10 cellular contexts compared by ENCODE assay signal in genomic region chr12:75981773-75982564, GRCh38. TPM values are rescaled to one million over a fixed set of nuclear protein-coding genes. Genes with fewer than 3 reads are reported as not detected.
DNase-seq lines count a peak whose midpoint lies in the region; ATAC-seq, FAIRE-seq and TF ChIP-seq lines count a peak whose summit lies in the region.
"Had no signal": no experiment of that assay in that cellular context is flagged by ENCODE, and none has a peak within 500 bp of the region (broad histone marks: within the 10 kb centered on the region; RNA-seq: fewer than 3 reads in every experiment).

No MANE protein-coding gene starts in this region.

- in situ Hi-C loops in GM23248 (cut with MboI), result no loop called here

- no peaks in the 10 kb centered on the region for H3K9me2 ChIP-seq in GM23248 (ENCODE audit: insufficient read depth)

- H3K4me3 ChIP-seq in GM23248 (no peak overlapping the region), adrenal gland (no peak overlapping the region)

- H3K36me3 ChIP-seq in GM23248 (ENCODE audit: low read depth) (no peaks in the 10 kb centered on the region), adrenal gland (replicated peaks in 1 of 2) (no peaks in the 10 kb centered on the region)

- no peak overlapping the region for H3K9ac ChIP-seq in GM23248

- ATAC-seq in GM19324 (IDR thresholded peaks at IDR 0.05; ENCODE audit: low FRiP score, unreplicated experiment), result peak; percentile 34
- peak; percentile 48 for ATAC-seq in HG03139 (IDR thresholded peaks at IDR 0.05; ENCODE audit: unreplicated experiment)

- no peak for TF ChIP-seq CTCF in adrenal gland (IDR thresholded peaks at IDR 0.05)

- no peak overlapping the region for H2AFZ ChIP-seq in GM23248

- intact Hi-C loops in adrenal gland (cut with DNase I), result no loop called here

- no peak for TF ChIP-seq POLR2A in adrenal gland (IDR thresholded peaks at IDR 0.05)

- H4K20me1 ChIP-seq in GM23248 (ENCODE audit: insufficient read depth), result no peaks in the 10 kb centered on the region

- peak; percentile 75 for DNase-seq in astrocyte of the hippocampus (ENCODE audit: low read depth, low spot score)
- no peak for DNase-seq in DMS53 treated with DMSO at 0.1 percent for 48 hours (lab: John Stamatoyannopoulos, UW; ENCODE audit: unreplicated experiment)
- DNase-seq in GM23248, result no peak
- no peak for DNase-seq in adrenal gland
- DNase-seq in HuH-7.5 (ENCODE audit: low spot score), result no peak
- DNase-seq: activated gamma-delta T cell; CD4-positive, CD25-positive, alpha-beta regulatory T cell had no signal

- no peaks in the 10 kb centered on the region for H3K27me3 ChIP-seq in GM23248 (replicated peaks; ENCODE audit: insufficient read depth)
- no peaks in the 10 kb centered on the region for H3K27me3 ChIP-seq in adrenal gland

- FAIRE-seq in A204.1 (lab: Jason Lieb, UNC), result peak; percentile 97

- WGBS in GM23248 (ENCODE audit: low coverage in 1 of 2, low lambda C conversion rate in 2 of 2, missing lambda C conversion rate in 2 of 2), 2 experiments, result 96% methylated on average over 12 of the region's 12 CpGs
- 69 to 77% (median 72%) methylated on average over 12 of the region's 12 CpGs for WGBS in adrenal gland, 4 donors

- H3K4me1 ChIP-seq in GM23248 (ENCODE audit: insufficient read depth) (peaks cover 33% of the 10 kb centered on the region), adrenal gland (replicated peaks in 1 of 2) (peaks cover 20 to 27% of the 10 kb centered on the region in 2 donors)

- peaks cover 30% of the 10 kb centered on the region for H3F3A ChIP-seq in GM23248 (ENCODE audit: insufficient read depth)

- H3K9me3 ChIP-seq in GM23248 (ENCODE audit: low read depth), result no peaks in the 10 kb centered on the region
- no peaks in the 10 kb centered on the region for H3K9me3 ChIP-seq in adrenal gland (replicated peaks in 1 of 3)

- H3K4me2 ChIP-seq in GM23248 (ENCODE audit: unreplicated experiment), result no peak overlapping the region

- H3K27ac ChIP-seq in GM23248, result no peak overlapping the region
- no peak overlapping the region for H3K27ac ChIP-seq in adrenal gland

- no peaks in the 10 kb centered on the region for H3K79me2 ChIP-seq in GM23248 (ENCODE audit: insufficient read depth)

RNA-seq across cellular contexts. Expression of gene PHLDA1, which starts 49.6 kb away (rescaled TPM):
- 35.7 and 36.7 TPM in 2 replicates for total RNA-seq in GM23248 (2014; rRNA removed; shearing (Covaris generic))
- 35.4 and 36.2 TPM in 2 replicates for polyA plus RNA-seq in GM23248 (2016; fragmentation: Nextera tagmentation; extraction: Ambion mirVana)
- total RNA-seq in adrenal gland, result 10 to 100 TPM; 13.1 to 49.3 (median 35.3) TPM
- polyA plus RNA-seq in adrenal gland, result 10 to 100 TPM; 12.2 to 19.7 (median 17.6) TPM
